ENCODE assay signal across 9 cellular contexts in genomic region chr6:57021086-57021720, GRCh38. TPM values are rescaled to one million over a fixed set of nuclear protein-coding genes. Genes with fewer than 3 reads are reported as not detected.
A peak's percentile ranks its signal among the peaks of the same experiment; 100 is the strongest.
DNase-seq lines count a peak whose midpoint lies in the region; ATAC-seq and TF ChIP-seq lines count a peak whose summit lies in the region.
"Had no signal": no experiment of that assay in that cellular context is flagged by ENCODE, and none has a peak within 500 bp of the region (broad histone marks: within the 10 kb centered on the region; RNA-seq: fewer than 3 reads in every experiment).

No MANE protein-coding gene starts in this region.

- peaks cover 4 to 30% (median 11%) of the 10 kb centered on the region in 5 donors for H3K27me3 Mint-ChIP-seq in naive thymus-derived CD4-positive, alpha-beta T cell

- no peaks in the 10 kb centered on the region for H3K9me2 ChIP-seq in GM23248 (ENCODE audit: insufficient read depth)
- no peaks in the 10 kb centered on the region for H3K9me2 ChIP-seq in MM.1S (replicated peaks; ENCODE audit: insufficient read depth, low read length)

- POLR2A ChIA-PET in naive thymus-derived CD4-positive, alpha-beta T cell (lab: Charles Lee) = no interaction called here

- peaks cover 5 to 15% (median 11%) of the 10 kb centered on the region in 5 donors for H3K36me3 Mint-ChIP-seq in naive thymus-derived CD4-positive, alpha-beta T cell

- H3K27me3 ChIP-seq in GM23248 (replicated peaks; ENCODE audit: insufficient read depth) (no peaks in the 10 kb centered on the region), MM.1S (replicated peaks; ENCODE audit: insufficient read depth, low read length) (no peaks in the 10 kb centered on the region), RWPE2 (ENCODE audit: insufficient read depth, poor library complexity, severe bottlenecking) (no peaks in the 10 kb centered on the region)
- H3K27me3 ChIP-seq in naive thymus-derived CD4-positive, alpha-beta T cell (ENCODE audit: control insufficient read depth in 2 of 2, insufficient read depth in 2 of 2, low read length in 2 of 2) = no peaks in the 10 kb centered on the region

- in situ Hi-C loops in GM23248 (cut with MboI) = no loop called here

- H4K20me1 ChIP-seq in GM23248 (ENCODE audit: insufficient read depth) (no peaks in the 10 kb centered on the region), MM.1S (ENCODE audit: insufficient read depth, low read length) (no peaks in the 10 kb centered on the region)

- H3K27ac Mint-ChIP-seq in naive thymus-derived CD4-positive, alpha-beta T cell = no peak overlapping the region

- H3F3A ChIP-seq in GM23248 (ENCODE audit: insufficient read depth) (no peaks in the 10 kb centered on the region), MM.1S (ENCODE audit: insufficient read depth, low read length) (no peaks in the 10 kb centered on the region; the same call in 1 of the 2 replicates)

- H3K4me2 ChIP-seq in GM23248 (ENCODE audit: unreplicated experiment) = no peak overlapping the region
- H3K4me2 ChIP-seq in MM.1S (ENCODE audit: low read depth, low read length) = no peak overlapping the region

- DNase-seq in SIG-M5 treated with dmso at 0.1 percent for 504 hours (lab: John Stamatoyannopoulos, UW; ENCODE audit: unreplicated experiment) (peak; percentile 53), SIG-M5 (lab: John Stamatoyannopoulos, UW) (no peak), GM23248 (peak; percentile 65), MM.1S (peak; percentile 70), RWPE2 (ENCODE audit: low spot score) (no peak), epithelial cell of esophagus (ENCODE audit: low read depth) (peak; percentile 65)
- peak in 5 of 9 donors; percentile 7 to 35 (median 15) for DNase-seq in naive thymus-derived CD4-positive, alpha-beta T cell
- no peak for DNase-seq in activated CD4-positive, alpha-beta T cell treated with anti-CD3 and anti-CD28 coated beads for 1 hour

- peak; percentile 84 for ATAC-seq in RWPE2 (ENCODE audit: low read depth)
- peak; percentile 76 for ATAC-seq in naive thymus-derived CD4-positive, alpha-beta T cell

- intact Hi-C loops in naive thymus-derived CD4-positive, alpha-beta T cell (cut with micrococcal nuclease) = loop anchor here (1.0 to 10.0 kb wide), 6 partner anchors 69 to 386 kb away; partner anchors contain the start of gene PRIM2 (in 1 of the 2)

- no peaks in the 10 kb centered on the region for H3K9me3 ChIP-seq in GM23248 (ENCODE audit: low read depth)
- H3K9me3 ChIP-seq in MM.1S (replicated peaks; ENCODE audit: insufficient read depth, low read length) = no peaks in the 10 kb centered on the region
- H3K9me3 ChIP-seq in RWPE2 (ENCODE audit: severe bottlenecking) = peaks cover 5% of the 10 kb centered on the region
- peaks cover 0 to 5% (median 0%) of the 10 kb centered on the region in 3 experiments for H3K9me3 ChIP-seq in naive thymus-derived CD4-positive, alpha-beta T cell (ENCODE audit: control insufficient read depth in 2 of 3, low read length in 3 of 3)

- H3K36me3 ChIP-seq in GM23248 (ENCODE audit: low read depth) (0 out of 2 replicates have a peak, but pooled peaks cover 7% of the 10 kb centered on the region), MM.1S (replicated peaks; ENCODE audit: insufficient read depth, low read length) (no peaks in the 10 kb centered on the region), RWPE2 (ENCODE audit: low read depth) (no peaks in the 10 kb centered on the region)
- no peaks in the 10 kb centered on the region for H3K36me3 ChIP-seq in naive thymus-derived CD4-positive, alpha-beta T cell (ENCODE audit: control insufficient read depth in 2 of 3, insufficient read depth in 3 of 3, low read length in 3 of 3)

- H2AFZ ChIP-seq in GM23248 (peak overlapping the region; percentile 50; the same call in 1 of the 2 replicates), MM.1S (ENCODE audit: low read length) (no peak overlapping the region)

- no peak overlapping the region for H3K4me3 Mint-ChIP-seq in naive thymus-derived CD4-positive, alpha-beta T cell
- H3K4me3 Mint-ChIP-seq: CD8-positive, alpha-beta memory T cell had no signal

- no peaks in the 10 kb centered on the region for H3K79me2 ChIP-seq in GM23248 (ENCODE audit: insufficient read depth)
- no peaks in the 10 kb centered on the region for H3K79me2 ChIP-seq in MM.1S (ENCODE audit: low read length)

- no peak overlapping the region for H3K9ac ChIP-seq in GM23248
- no peak overlapping the region for H3K9ac ChIP-seq in MM.1S (ENCODE audit: low read length)

- H3K4me1 ChIP-seq in GM23248 (ENCODE audit: insufficient read depth) (no peaks in the 10 kb centered on the region), MM.1S (ENCODE audit: low read length) (0 out of 2 replicates have a peak, but pooled peaks cover 5% of the 10 kb centered on the region), RWPE2 (ENCODE audit: insufficient read depth, poor library complexity, severe bottlenecking) (no peaks in the 10 kb centered on the region)
- no peaks in the 10 kb centered on the region for H3K4me1 ChIP-seq in naive thymus-derived CD4-positive, alpha-beta T cell (ENCODE audit: control insufficient read depth in 2 of 2, insufficient read depth in 2 of 2, low read length in 2 of 2)

- H3K9me3 Mint-ChIP-seq in naive thymus-derived CD4-positive, alpha-beta T cell = peaks cover 9 to 27% (median 21%) of the 10 kb centered on the region in 11 donors

- H3K4me3 ChIP-seq in GM23248 (no peak overlapping the region), MM.1S (ENCODE audit: low read length) (no peak overlapping the region), RWPE2 (ENCODE audit: severe bottlenecking) (no peak overlapping the region), epithelial cell of esophagus (ENCODE audit: low read length) (no peak overlapping the region)
- H3K4me3 ChIP-seq in naive thymus-derived CD4-positive, alpha-beta T cell (ENCODE audit: low read length) = no peak overlapping the region

- CTCF ChIA-PET in naive thymus-derived CD4-positive, alpha-beta T cell (lab: Charles Lee) = interaction anchor here (0.7 to 2.9 kb wide), 5 partner anchors 14 to 129 kb away, joined by 3 to 9 read pairs (median 4); no protein-coding TSS in a partner anchor

- H3K4me1 Mint-ChIP-seq in naive thymus-derived CD4-positive, alpha-beta T cell = no peaks in the 10 kb centered on the region
- H3K4me1 Mint-ChIP-seq: CD8-positive, alpha-beta memory T cell had no signal

- no peak overlapping the region for H3K27ac ChIP-seq in GM23248
- no peak overlapping the region for H3K27ac ChIP-seq in MM.1S (ENCODE audit: low read length)
- H3K27ac ChIP-seq in RWPE2 (ENCODE audit: poor library complexity, severe bottlenecking) = no peak overlapping the region
- H3K27ac ChIP-seq in naive thymus-derived CD4-positive, alpha-beta T cell (ENCODE audit: low read depth, low read length) = no peak overlapping the region

- TF ChIP-seq CTCF in MM.1S (IDR thresholded peaks at IDR 0.05; ENCODE audit: low read length) (peak; percentile 54), RWPE2 (IDR thresholded peaks at IDR 0.05; ENCODE audit: poor library complexity, severe bottlenecking) (peak; percentile 76), epithelial cell of esophagus (IDR thresholded peaks at IDR 0.05; ENCODE audit: insufficient read depth, low read depth, low read length, missing control alignments) (peak; percentile 44)

- WGBS in GM23248 (ENCODE audit: low coverage in 1 of 2, low lambda C conversion rate in 2 of 2, missing lambda C conversion rate in 2 of 2), 2 experiments = 0% methylated on average over 1 of the region's 1 CpG

RNA-seq across cellular contexts. Expression of gene KIAA1586, which starts 25.3 kb away (rescaled TPM):
- 11.8 and 12.9 TPM in 2 replicates for total RNA-seq in GM23248 (2014; rRNA removed; shearing (Covaris generic))
- 18.6 and 19.0 TPM in 2 replicates for polyA plus RNA-seq in GM23248 (2016; fragmentation: Nextera tagmentation; extraction: Ambion mirVana)
- total RNA-seq in naive thymus-derived CD4-positive, alpha-beta T cell = 10 to 100 TPM; 13.5 to 21.5 (median 16.0) TPM
- 1 to 10 TPM; 7.9 to 9.6 TPM for polyA plus RNA-seq in naive thymus-derived CD4-positive, alpha-beta T cell

Comparison
In these comparisons a context has a peak if more than half of its experiments do, and no peak if none do; other contexts are left out.
1. DNase-seq: peak in SIG-M5 treated with dmso at 0.1 percent for 504 hours (single experiment), GM23248 (single experiment), MM.1S (single experiment), epithelial cell of esophagus (single experiment) and naive thymus-derived CD4-positive, alpha-beta T cell (5 of 9); none in SIG-M5 (single experiment), RWPE2 (single experiment) and activated CD4-positive, alpha-beta T cell treated with anti-CD3 and anti-CD28 coated beads for 1 hour (single experiment).
2. Peak in every context shown above with its lines, with median percentiles within 50 percentile points of each other: CTCF ChIP-seq.